Comparison of ENCODE assay signal across 8 cellular contexts in the genomic region with DNA sequence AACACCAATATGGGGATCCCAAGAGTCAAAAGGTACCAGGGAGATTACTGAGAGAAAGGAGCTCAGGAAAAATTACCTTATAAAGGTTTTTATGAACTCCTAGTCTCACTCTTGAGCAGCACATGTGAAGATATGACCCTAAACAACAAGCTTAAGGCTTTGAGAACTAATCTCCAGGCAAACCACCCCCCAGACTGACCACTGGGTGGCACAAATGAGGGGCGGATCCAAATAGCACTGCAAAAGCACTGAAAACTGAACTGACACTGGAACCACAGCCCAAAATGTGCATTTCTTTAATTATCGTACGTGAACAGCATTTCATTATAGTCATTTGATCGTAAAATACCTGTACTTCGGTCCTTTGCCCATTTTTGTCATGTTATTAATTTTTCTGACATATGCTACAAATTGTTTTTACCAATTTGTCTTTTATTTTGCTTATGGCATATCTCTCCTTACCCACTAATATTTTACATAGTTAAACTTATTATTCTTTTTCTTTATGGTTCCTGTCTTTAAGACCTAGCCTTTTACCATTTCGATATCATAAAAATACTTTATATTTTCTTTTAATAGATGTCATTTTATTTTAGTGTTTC. TPM values are rescaled to one million over a fixed set of nuclear protein-coding genes. Genes with fewer than 3 reads are reported as not detected.
DNase-seq lines count a peak whose midpoint lies in the region; ATAC-seq and TF ChIP-seq lines count a peak whose summit lies in the region.

No MANE protein-coding gene starts in this region.

- POLR2A ChIA-PET in WTC11 (lab: Charles Lee): no interaction called here

- peak; percentile 82 for ATAC-seq in WTC11

- no peaks in the 10 kb centered on the region for H3K27me3 Mint-ChIP-seq in WTC11 (ENCODE audit: low read depth)
- no peaks in the 10 kb centered on the region for H3K27me3 Mint-ChIP-seq in activated T-helper 1 cell treated with anti-CD3 and anti-CD28 coated beads, Interleukin-12 subunit alpha, Interleukin-12 subunit beta, Interleukin-2, Interleukin-4 antibody, amounts not matched to agents 30 ng/mL and 10 ng/mL and 1 ng/mL, durations not matched to agents 14 hours and 24 hours and 36 hours (ENCODE audit: insufficient read depth)

- H3K9me3 Mint-ChIP-seq in WTC11: no peaks in the 10 kb centered on the region
- no peaks in the 10 kb centered on the region for H3K9me3 Mint-ChIP-seq in activated T-helper 1 cell treated with anti-CD3 and anti-CD28 coated beads, Interleukin-12 subunit alpha, Interleukin-12 subunit beta, Interleukin-2, Interleukin-4 antibody, amounts not matched to agents 30 ng/mL and 10 ng/mL and 1 ng/mL, durations not matched to agents 14 hours and 24 hours and 36 hours

- CTCF ChIA-PET in WTC11 (lab: Charles Lee): interaction anchor here (0.5 to 1.6 kb wide), 24 partner anchors 9 to 535 kb away, joined by 3 to 16 read pairs (median 4); partner anchors contain the start of gene TFDP2

- intact Hi-C loops in activated T-helper 1 cell treated with anti-CD3 and anti-CD28 coated beads, Interleukin-12 subunit alpha, Interleukin-12 subunit beta, Interleukin-2, Interleukin-4 antibody, amounts not matched to agents 30 ng/mL and 10 ng/mL and 1 ng/mL, durations not matched to agents 14 hours and 24 hours and 36 hours (cut with micrococcal nuclease): loop anchor here (1.0 kb wide), 1 partner anchor 99 kb away; no protein-coding TSS in a partner anchor

- no peak overlapping the region; the same call in 1 of the 2 replicates for H3K27ac Mint-ChIP-seq in WTC11
- no peak overlapping the region for H3K27ac Mint-ChIP-seq in activated T-helper 1 cell treated with anti-CD3 and anti-CD28 coated beads, Interleukin-12 subunit alpha, Interleukin-12 subunit beta, Interleukin-2, Interleukin-4 antibody, amounts not matched to agents 30 ng/mL and 10 ng/mL and 1 ng/mL, durations not matched to agents 14 hours and 24 hours and 36 hours

- TF ChIP-seq CTCF in WTC11 (IDR thresholded peaks at IDR 0.05): peak; percentile 39; the same call in 1 of the 2 replicates
- TF ChIP-seq CTCF in retinal pigment epithelial cell (conservative IDR thresholded peaks at IDR 0.05; ENCODE audit: low read depth, low read length): peak; percentile 75

- no peaks in the 10 kb centered on the region for H3K4me1 Mint-ChIP-seq in WTC11
- H3K4me1 Mint-ChIP-seq in activated T-helper 1 cell treated with anti-CD3 and anti-CD28 coated beads, Interleukin-12 subunit alpha, Interleukin-12 subunit beta, Interleukin-2, Interleukin-4 antibody, amounts not matched to agents 30 ng/mL and 10 ng/mL and 1 ng/mL, durations not matched to agents 14 hours and 24 hours and 36 hours (ENCODE audit: low read depth): no peaks in the 10 kb centered on the region

- peaks cover 11% of the 10 kb centered on the region for H3K36me3 Mint-ChIP-seq in WTC11
- H3K36me3 Mint-ChIP-seq in activated T-helper 1 cell treated with anti-CD3 and anti-CD28 coated beads, Interleukin-12 subunit alpha, Interleukin-12 subunit beta, Interleukin-2, Interleukin-4 antibody, amounts not matched to agents 30 ng/mL and 10 ng/mL and 1 ng/mL, durations not matched to agents 14 hours and 24 hours and 36 hours (ENCODE audit: low read depth): peaks cover 9% of the 10 kb centered on the region

- H3K4me3 Mint-ChIP-seq in WTC11: no peak overlapping the region
- H3K4me3 Mint-ChIP-seq in activated T-helper 1 cell treated with anti-CD3 and anti-CD28 coated beads, Interleukin-12 subunit alpha, Interleukin-12 subunit beta, Interleukin-2, Interleukin-4 antibody, amounts not matched to agents 30 ng/mL and 10 ng/mL and 1 ng/mL, durations not matched to agents 14 hours and 24 hours and 36 hours: no peak overlapping the region

- no peak overlapping the region for H3K4me3 ChIP-seq in retinal pigment epithelial cell (ENCODE audit: low read length)

- peak; percentile 6 for DNase-seq in NCI-H2171 treated with DMSO at 0.1 percent for 48 hours (lab: John Stamatoyannopoulos, UW)
- no peak for DNase-seq in NCI-H2171 (lab: John Stamatoyannopoulos, UW)
- DNase-seq in HuH-7.5 (ENCODE audit: low spot score): peak; percentile 12
- DNase-seq in WTC11 (ENCODE audit: low spot score): peak; percentile 48
- DNase-seq in foreskin melanocyte: peak; percentile 26
- DNase-seq in retinal pigment epithelial cell (ENCODE audit: low read depth): peak; percentile 4
- DNase-seq in activated T-helper 1 cell treated with anti-CD3 and anti-CD28 coated beads, Interleukin-12 subunit alpha, Interleukin-12 subunit beta, Interleukin-2, Interleukin-4 antibody, amounts not matched to agents 30 ng/mL and 10 ng/mL and 1 ng/mL, durations not matched to agents 14 hours and 24 hours and 36 hours (ENCODE audit: low spot score): no peak
- no peak for DNase-seq in cerebellar nuclear complex (lab: John Stamatoyannopoulos, UW)

TF ChIP-seq in WTC11, 78 proteins besides CTCF, POLR2A, EP300 and RAD21:
- no peak for TF ChIP-seq ZNF512 (CRISPR knock-in tag; IDR thresholded peaks at IDR 0.05; ENCODE audit: borderline replicate concordance)

RNA-seq across cellular contexts. Expression of gene TFDP2, which starts 31.5 kb away (rescaled TPM):
- 48.2 to 66.8 TPM (median 59.3 TPM) in 3 replicates for total RNA-seq in WTC11 (2021)
- total RNA-seq in activated T-helper 1 cell treated with anti-CD3 and anti-CD28 coated beads, Interleukin-12 subunit alpha, Interleukin-12 subunit beta, Interleukin-2, Interleukin-4 antibody, amounts not matched to agents 30 ng/mL and 10 ng/mL and 1 ng/mL, durations not matched to agents 14 hours and 24 hours and 36 hours: 19.7 and 27.5 TPM in 2 replicates

RNA-seq across cellular contexts. Expression of gene GK5, which starts 44.5 kb away (rescaled TPM):
- total RNA-seq in WTC11 (2021): 11.8 to 15.1 TPM (median 12.7 TPM) in 3 replicates
- total RNA-seq in activated T-helper 1 cell treated with anti-CD3 and anti-CD28 coated beads, Interleukin-12 subunit alpha, Interleukin-12 subunit beta, Interleukin-2, Interleukin-4 antibody, amounts not matched to agents 30 ng/mL and 10 ng/mL and 1 ng/mL, durations not matched to agents 14 hours and 24 hours and 36 hours: 16.8 and 17.2 TPM in 2 replicates

Comparison
In these comparisons a context has a peak if more than half of its experiments do, and no peak if none do; other contexts are left out.
1. DNase-seq: peak in NCI-H2171 treated with DMSO at 0.1 percent for 48 hours (single experiment), HuH-7.5 (single experiment), WTC11 (single experiment), foreskin melanocyte (single experiment) and retinal pigment epithelial cell (single experiment); none in NCI-H2171 (single experiment), activated T-helper 1 cell treated with anti-CD3 and anti-CD28 coated beads, Interleukin-12 subunit alpha, Interleukin-12 subunit beta, Interleukin-2, Interleukin-4 antibody, amounts not matched to agents 30 ng/mL and 10 ng/mL and 1 ng/mL, durations not matched to agents 14 hours and 24 hours and 36 hours (single experiment) and cerebellar nuclear complex (0 of 2).